In genomic region chr4:118954246-118954645, GRCh38 we compare ENCODE assay signal across 1 cellular context.
TF ChIP-seq lines count a peak whose summit lies in the region.

No MANE protein-coding gene starts in this region.

TF ChIP-seq in GM12878, 131 proteins besides CTCF, POLR2A, EP300 and RAD21 (continued from another document):
- TF ChIP-seq ZNF687 (IDR thresholded peaks at IDR 0.05), result no peak
- TF ChIP-seq MTA2 (IDR thresholded peaks at IDR 0.05; ENCODE audit: low read depth), result no peak
- no peak for TF ChIP-seq DPF2 (IDR thresholded peaks at IDR 0.05)
